ENCODE assay signal across 8 cellular contexts in genomic region chr1:153534933-153535663, GRCh38. TPM values are rescaled to one million over a fixed set of nuclear protein-coding genes. Genes with fewer than 3 reads are reported as not detected.
DNase-seq lines count a peak whose midpoint lies in the region; ATAC-seq and TF ChIP-seq lines count a peak whose summit lies in the region.

No MANE protein-coding gene starts in this region.

- intact Hi-C loops in esophagus muscularis mucosa (cut with DNase I), result loop anchor here (5.0 kb wide), 1 partner anchor 82 kb away; the partner anchor contains the start of gene S100A14
- intact Hi-C loops in naive thymus-derived CD4-positive, alpha-beta T cell (cut with micrococcal nuclease), result loop anchor here (1.0 to 10.0 kb wide), 5 partner anchors 97 to 460 kb away; partner anchors contain the start of genes CHTOP (in 1 of the 2), CREB3L4 (in 1 of the 2), RPS27 (in 1 of the 2) and SLC39A1 (in 1 of the 2)

- in situ Hi-C loops in HAP-1 (cut with MboI; ENCODE audit: low sequenced_read_pairs), result no loop called here

- H3K36me3 ChIP-seq in HAP-1 (replicated peaks), result no peaks in the 10 kb centered on the region
- H3K36me3 ChIP-seq in esophagus muscularis mucosa, result peaks cover 0 to 7% (median 3%) of the 10 kb centered on the region in 4 donors
- H3K36me3 ChIP-seq in naive thymus-derived CD4-positive, alpha-beta T cell (ENCODE audit: control insufficient read depth in 2 of 3, insufficient read depth in 3 of 3, low read length in 3 of 3), result peaks cover 0 to 3% (median 0%) of the 10 kb centered on the region in 3 experiments

- peak overlapping the region; percentile 96 to 99 (median 97) for H3K27ac ChIP-seq in esophagus muscularis mucosa (replicated peaks in 1 of 4)
- peak overlapping the region; percentile 98 for H3K27ac ChIP-seq in naive thymus-derived CD4-positive, alpha-beta T cell (ENCODE audit: low read depth, low read length)

- DNase-seq in AG08395 (ENCODE audit: low spot score) (peak; percentile 49), HAP-1 (ENCODE audit: low spot score in 2 of 2) (no peak), esophagus muscularis mucosa (ENCODE audit: extremely low spot score) (no peak), 8988T (no peak), NCI-H510A treated with DMSO at 0.1 percent for 48 hours (lab: John Stamatoyannopoulos, UW) (no peak)
- peak; percentile 58 for DNase-seq in activated CD4-positive, CD25-positive, alpha-beta regulatory T cell treated with anti-CD3 and anti-CD28 coated beads, Interleukin-2, amount 50 U/mL, for 72 hours
- DNase-seq in naive thymus-derived CD4-positive, alpha-beta T cell, result peak in 2 of 9 donors; percentile 11 to 59

- POLR2A ChIA-PET in naive thymus-derived CD4-positive, alpha-beta T cell (lab: Charles Lee), result interaction anchor here (0.5 to 7.3 kb wide), 19 partner anchors 8 to 389 kb away, joined by 3 to 268 read pairs (median 3); partner anchors contain the start of genes CHTOP, S100A4 and S100A5

- CTCF ChIA-PET in naive thymus-derived CD4-positive, alpha-beta T cell (lab: Charles Lee), result interaction anchor here (0.5 to 6.1 kb wide), 13 partner anchors 9 to 649 kb away, joined by 3 to 139 read pairs (median 5); partner anchors contain the start of genes S100A2 and S100A4

- H3K9me3 ChIP-seq in HAP-1 (no peaks in the 10 kb centered on the region), esophagus muscularis mucosa (no peaks in the 10 kb centered on the region)
- no peaks in the 10 kb centered on the region for H3K9me3 ChIP-seq in naive thymus-derived CD4-positive, alpha-beta T cell (ENCODE audit: control insufficient read depth in 2 of 3, low read length in 3 of 3)

- H3K36me3 Mint-ChIP-seq in naive thymus-derived CD4-positive, alpha-beta T cell, result peaks cover 0 to 29% (median 0%) of the 10 kb centered on the region in 5 donors

- peak overlapping the region; percentile 92 to 99 (median 96) for H3K27ac Mint-ChIP-seq in naive thymus-derived CD4-positive, alpha-beta T cell

- peak overlapping the region; percentile 91 to 98 (median 96) for H3K4me3 Mint-ChIP-seq in naive thymus-derived CD4-positive, alpha-beta T cell

- H3K27me3 Mint-ChIP-seq in naive thymus-derived CD4-positive, alpha-beta T cell, result no peaks in the 10 kb centered on the region

- peak in 2 of 3 experiments; percentile 14 to 26 for TF ChIP-seq CTCF in esophagus muscularis mucosa (IDR thresholded peaks at IDR 0.05)

- H3K27me3 ChIP-seq in HAP-1 (ENCODE audit: low read depth) (no peaks in the 10 kb centered on the region), esophagus muscularis mucosa (no peaks in the 10 kb centered on the region)
- H3K27me3 ChIP-seq in naive thymus-derived CD4-positive, alpha-beta T cell (ENCODE audit: control insufficient read depth in 2 of 2, insufficient read depth in 2 of 2, low read length in 2 of 2), result no peaks in the 10 kb centered on the region

- ATAC-seq in naive thymus-derived CD4-positive, alpha-beta T cell, result peak; percentile 30
- no peak for ATAC-seq in HG02588 (IDR thresholded peaks at IDR 0.05; ENCODE audit: unreplicated experiment)

- TF ChIP-seq POLR2A in esophagus muscularis mucosa (IDR thresholded peaks at IDR 0.05; ENCODE audit: low read depth), result no peak

- no peak for TF ChIP-seq EP300 in esophagus muscularis mucosa (IDR thresholded peaks at IDR 0.05)

- 55% methylated on average over 6 of the region's 6 CpGs for whole genome bisulfite sequencing in esophagus muscularis mucosa

- no peaks in the 10 kb centered on the region for H3K9me3 Mint-ChIP-seq in naive thymus-derived CD4-positive, alpha-beta T cell

- H3K4me1 Mint-ChIP-seq in naive thymus-derived CD4-positive, alpha-beta T cell, result peaks cover 56 to 80% (median 78%) of the 10 kb centered on the region in 7 donors

- H3K4me3 ChIP-seq in HAP-1 (peak overlapping the region; percentile 31), esophagus muscularis mucosa (peak overlapping the region; percentile 70 to 91 (median 85))
- H3K4me3 ChIP-seq in naive thymus-derived CD4-positive, alpha-beta T cell (ENCODE audit: low read length), result peak overlapping the region; percentile 95

- H3K4me1 ChIP-seq in HAP-1 (peaks cover 13% of the 10 kb centered on the region), esophagus muscularis mucosa (peaks cover 34 to 51% (median 47%) of the 10 kb centered on the region in 4 donors)
- peaks cover 61 to 66% of the 10 kb centered on the region in 2 donors for H3K4me1 ChIP-seq in naive thymus-derived CD4-positive, alpha-beta T cell (ENCODE audit: control insufficient read depth in 2 of 2, insufficient read depth in 2 of 2, low read length in 2 of 2)

RNA-seq across cellular contexts. Expression of gene S100A6, which starts 0.7 kb away (rescaled TPM):
- total RNA-seq in esophagus muscularis mucosa, result 100 to 1,000 TPM; 432 to 759 (median 607) TPM
- 100 to 1,000 TPM; 178 to 433 (median 201) TPM for total RNA-seq in naive thymus-derived CD4-positive, alpha-beta T cell
- 100 to 1,000 TPM; 424 to 568 TPM for polyA plus RNA-seq in naive thymus-derived CD4-positive, alpha-beta T cell

RNA-seq across cellular contexts. Expression of gene S100A5, which starts 5.6 kb away (rescaled TPM):
- total RNA-seq in esophagus muscularis mucosa, result under 1 TPM in 1 of 4 donors, not detected in 3; 0.98 TPM
- total RNA-seq in naive thymus-derived CD4-positive, alpha-beta T cell, result 1 to 10 TPM in 2 of 5 experiments, under 1 TPM in 1, not detected in 2; 0.78 to 2.0 (median 1.2) TPM
- polyA plus RNA-seq in naive thymus-derived CD4-positive, alpha-beta T cell, result 1 to 10 TPM in 1 of 2 donors, under 1 TPM in 1; 0.91 to 1.5 TPM

RNA-seq across cellular contexts. Expression of gene S100A4, which starts 10.5 kb away (rescaled TPM):
- 100 to 1,000 TPM; 154 to 362 (median 273) TPM for total RNA-seq in esophagus muscularis mucosa
- total RNA-seq in naive thymus-derived CD4-positive, alpha-beta T cell, result 100 to 1,000 TPM in 3 of 5 experiments, 10 to 100 TPM in 2; 54.0 to 766 (median 204) TPM
- 100 to 1,000 TPM; 259 to 359 TPM for polyA plus RNA-seq in naive thymus-derived CD4-positive, alpha-beta T cell

RNA-seq across cellular contexts. Expression of gene S100A3, which starts 14.0 kb away (rescaled TPM):
- total RNA-seq in esophagus muscularis mucosa, result 1 to 10 TPM in 3 of 4 donors, not detected in 1; 2.1 to 4.2 (median 2.7) TPM
- not detected for total RNA-seq in naive thymus-derived CD4-positive, alpha-beta T cell
- polyA plus RNA-seq in naive thymus-derived CD4-positive, alpha-beta T cell, result not detected

RNA-seq across cellular contexts. Expression of gene S100A2, which starts 30.5 kb away (rescaled TPM):
- under 1 TPM in 2 of 4 donors, not detected in 2; 0.34 to 0.71 TPM for total RNA-seq in esophagus muscularis mucosa
- total RNA-seq in naive thymus-derived CD4-positive, alpha-beta T cell, result 1 to 10 TPM in 1 of 5 experiments, not detected in 4; 1.1 TPM
- polyA plus RNA-seq in naive thymus-derived CD4-positive, alpha-beta T cell, result not detected

Comparison
In these comparisons a context has a peak if more than half of its experiments do, and no peak if none do; other contexts are left out.
1. DNase-seq: peak in AG08395 (single experiment) and activated CD4-positive, CD25-positive, alpha-beta regulatory T cell treated with anti-CD3 and anti-CD28 coated beads, Interleukin-2, amount 50 U/mL, for 72 hours (single experiment); none in HAP-1 (0 of 2), esophagus muscularis mucosa (single experiment), 8988T (single experiment) and NCI-H510A treated with DMSO at 0.1 percent for 48 hours (single experiment).
2. H3K4me3 ChIP-seq: peak in every context shown above with its lines; median percentile 95 in naive thymus-derived CD4-positive, alpha-beta T cell; 85 in esophagus muscularis mucosa; 31 in HAP-1.